Comparison of ENCODE assay signal across 20 cellular contexts in genomic region chr17:5032865-5033264, GRCh38. TPM values are rescaled to one million over a fixed set of nuclear protein-coding genes. Genes with fewer than 3 reads are reported as not detected.
DNase-seq lines count a peak whose midpoint lies in the region; ATAC-seq and TF ChIP-seq lines count a peak whose summit lies in the region.
"Had no signal": no experiment of that assay in that cellular context is flagged by ENCODE, and none has a peak within 500 bp of the region (broad histone marks: within the 10 kb centered on the region; RNA-seq: fewer than 3 reads in every experiment).

No MANE protein-coding gene starts in this region.

- no peak overlapping the region for H3K27ac ChIP-seq in IMR-90 (ENCODE audit: insufficient read depth, low read length)

- H3K56ac ChIP-seq in IMR-90 (ENCODE audit: extremely low read depth, insufficient read depth, low read length): no peak overlapping the region

- POLR2A ChIA-PET in activated CD8-positive, alpha-beta T cell treated with anti-CD3 and anti-CD28 coated beads, Interleukin-2, amount 10 ng/mL, durations not matched to agents 7 days and 5 days (lab: Charles Lee): no interaction called here
- POLR2A ChIA-PET in activated CD8-positive, alpha-beta T cell treated with anti-CD3 and anti-CD28 coated beads for 36 hours (lab: Charles Lee): interaction anchor here (1.1 to 1.7 kb wide), 2 partner anchors 38 to 45 kb away, joined by 3 read pairs; partner anchors contain the start of gene CAMTA2
- POLR2A ChIA-PET in IMR-90 (lab: Charles Lee; ENCODE audit: unreplicated experiment): no interaction called here

- H3K9me1 ChIP-seq in IMR-90 (ENCODE audit: insufficient read depth, low read length): no peaks in the 10 kb centered on the region; the same call in 1 of the 2 replicates

- intact Hi-C loops in activated CD8-positive, alpha-beta T cell treated with anti-CD3 and anti-CD28 coated beads for 36 hours (cut with micrococcal nuclease): no loop called here
- intact Hi-C loops in IMR-90 (cut with micrococcal nuclease): no loop called here

- BruUV-seq in IMR-90 (replicated peaks; lab: Mats Ljungman, UMichigan): no TSS peak

- no peak overlapping the region for H3K14ac ChIP-seq in IMR-90 (replicated peaks; ENCODE audit: low read depth, low read length)

- H3K27ac Mint-ChIP-seq in activated CD8-positive, alpha-beta T cell treated with anti-CD3 and anti-CD28 coated beads, Interleukin-2, amount 10 ng/mL, durations not matched to agents 7 days and 5 days: peak overlapping the region; percentile 30
- H3K27ac Mint-ChIP-seq in activated CD8-positive, alpha-beta T cell treated with anti-CD3 and anti-CD28 coated beads for 36 hours: no peak overlapping the region
- peak overlapping the region; percentile 78 for H3K27ac Mint-ChIP-seq in stimulated activated memory B cell treated with anti-CD40 and anti-IgM and Interleukin-4, amounts not matched to agents 10 μg/mL and 1 μg/mL and 100 μg/mL, for 72 hours

- dilution Hi-C loops in IMR-90 (cut with HindIII; ENCODE audit: low sequenced_read_pairs, unreplicated experiment): no loop called here

- H3K27me3 ChIP-seq in IMR-90 (ENCODE audit: control insufficient read depth, insufficient read depth, low read length): peaks cover 8% of the 10 kb centered on the region

- peaks cover 3% of the 10 kb centered on the region for H3K27me3 Mint-ChIP-seq in activated CD8-positive, alpha-beta T cell treated with anti-CD3 and anti-CD28 coated beads, Interleukin-2, amount 10 ng/mL, durations not matched to agents 7 days and 5 days (ENCODE audit: low read depth)
- no peaks in the 10 kb centered on the region for H3K27me3 Mint-ChIP-seq in activated CD8-positive, alpha-beta T cell treated with anti-CD3 and anti-CD28 coated beads for 36 hours
- peaks cover 16% of the 10 kb centered on the region for H3K27me3 Mint-ChIP-seq in stimulated activated memory B cell treated with anti-CD40 and anti-IgM and Interleukin-4, amounts not matched to agents 10 μg/mL and 1 μg/mL and 100 μg/mL, for 72 hours
- H3K27me3 Mint-ChIP-seq: CD4-positive, alpha-beta T cell had no signal

- H4K8ac ChIP-seq in IMR-90 (ENCODE audit: low read depth in 2 of 2, low read length in 2 of 2): no peak overlapping the region

- no peak overlapping the region for H3K4ac ChIP-seq in IMR-90 (ENCODE audit: low read depth, low read length)

- H3K9me3 ChIP-seq in IMR-90 (ENCODE audit: control insufficient read depth, insufficient read depth, low read length): no peaks in the 10 kb centered on the region
- H3K9me3 ChIP-seq: BLaER1 treated with 17β-estradiol and CSF1 and Interleukin-3, amounts not matched to agents 10 nM and 100 nM; Caco-2; HAP-1 had no signal

- H3K4me3 ChIP-seq in IMR-90 (ENCODE audit: insufficient read depth, low read depth, low read length): no peak overlapping the region

- ATAC-seq in activated CD8-positive, alpha-beta T cell treated with anti-CD3 and anti-CD28 coated beads, Interleukin-2, amount 10 ng/mL, durations not matched to agents 7 days and 5 days: no peak
- ATAC-seq in activated CD8-positive, alpha-beta T cell treated with anti-CD3 and anti-CD28 coated beads for 36 hours: no peak
- ATAC-seq in IMR-90 (ENCODE audit: low read depth) (no peak), HG03139 (IDR thresholded peaks at IDR 0.05; ENCODE audit: unreplicated experiment) (no peak)
- no peak for ATAC-seq in stimulated activated memory B cell treated with anti-CD40 and anti-IgM and Interleukin-4, amounts not matched to agents 10 μg/mL and 1 μg/mL and 100 μg/mL, for 72 hours

- H2AFZ ChIP-seq in IMR-90 (replicated peaks; ENCODE audit: low read length, poor library complexity): peak overlapping the region; percentile 52

- H3K4me2 ChIP-seq in IMR-90 (ENCODE audit: low read depth, low read length): no peak overlapping the region

- H4K91ac ChIP-seq in IMR-90 (ENCODE audit: insufficient read depth, low read depth, low read length): no peak overlapping the region

- no peak overlapping the region for H2AK5ac ChIP-seq in IMR-90 (ENCODE audit: low read depth, low read length)

- no peaks in the 10 kb centered on the region for H3K9me3 Mint-ChIP-seq in activated CD8-positive, alpha-beta T cell treated with anti-CD3 and anti-CD28 coated beads, Interleukin-2, amount 10 ng/mL, durations not matched to agents 7 days and 5 days (ENCODE audit: insufficient read depth)
- no peaks in the 10 kb centered on the region for H3K9me3 Mint-ChIP-seq in activated CD8-positive, alpha-beta T cell treated with anti-CD3 and anti-CD28 coated beads for 36 hours
- no peaks in the 10 kb centered on the region for H3K9me3 Mint-ChIP-seq in stimulated activated memory B cell treated with anti-CD40 and anti-IgM and Interleukin-4, amounts not matched to agents 10 μg/mL and 1 μg/mL and 100 μg/mL, for 72 hours
- H3K9me3 Mint-ChIP-seq: CD4-positive, alpha-beta T cell had no signal

- TF ChIP-seq CTCF in activated CD8-positive, alpha-beta T cell treated with anti-CD3 and anti-CD28 coated beads for 36 hours (IDR thresholded peaks at IDR 0.05): no peak
- no peak for TF ChIP-seq CTCF in GM13976 (IDR thresholded peaks at IDR 0.05; ENCODE audit: borderline replicate concordance, control extremely low read depth, extremely low read depth, insufficient read depth, missing control alignments)
- no peak for TF ChIP-seq CTCF in IMR-90 (conservative IDR thresholded peaks at IDR 0.05; ENCODE audit: low read depth, low read length)

- CTCF ChIA-PET in activated CD8-positive, alpha-beta T cell treated with anti-CD3 and anti-CD28 coated beads, Interleukin-2, amount 10 ng/mL, durations not matched to agents 7 days and 5 days (lab: Charles Lee): interaction anchor here (1.2 to 7.5 kb wide), 3 partner anchors 17 to 65 kb away, joined by 4 to 87 read pairs (median 10); partner anchors contain the start of gene SPAG7
- CTCF ChIA-PET in activated CD8-positive, alpha-beta T cell treated with anti-CD3 and anti-CD28 coated beads for 36 hours (lab: Charles Lee): interaction anchor here (1.1 to 2.7 kb wide), 4 partner anchors 13 to 73 kb away, joined by 3 to 16 read pairs (median 4); no protein-coding TSS in a partner anchor
- CTCF ChIA-PET in IMR-90 (lab: Yijun Ruan, JAX): no interaction called here

- no peak overlapping the region for H2BK120ac ChIP-seq in IMR-90 (ENCODE audit: low read depth, low read length)

- H3K4me3 Mint-ChIP-seq in activated CD8-positive, alpha-beta T cell treated with anti-CD3 and anti-CD28 coated beads, Interleukin-2, amount 10 ng/mL, durations not matched to agents 7 days and 5 days: no peak overlapping the region
- H3K4me3 Mint-ChIP-seq in activated CD8-positive, alpha-beta T cell treated with anti-CD3 and anti-CD28 coated beads for 36 hours: no peak overlapping the region
- no peak overlapping the region for H3K4me3 Mint-ChIP-seq in stimulated activated memory B cell treated with anti-CD40 and anti-IgM and Interleukin-4, amounts not matched to agents 10 μg/mL and 1 μg/mL and 100 μg/mL, for 72 hours
- H3K4me3 Mint-ChIP-seq: CD4-positive, alpha-beta T cell had no signal

- H2BK20ac ChIP-seq in IMR-90 (ENCODE audit: low read depth, low read length): no peak overlapping the region

- DNase-seq in activated CD8-positive, alpha-beta T cell treated with anti-CD3 and anti-CD28 coated beads, Interleukin-2, amount 10 ng/mL, durations not matched to agents 7 days and 5 days: no peak
- DNase-seq in activated CD8-positive, alpha-beta T cell treated with anti-CD3 and anti-CD28 coated beads for 36 hours: no peak
- DNase-seq in GM13976 (ENCODE audit: low spot score): peak; percentile 13
- no peak for DNase-seq in IMR-90
- DNase-seq in CD1c-positive myeloid dendritic cell (ENCODE audit: extremely low spot score): no peak
- DNase-seq in cerebellar nuclear complex (lab: John Stamatoyannopoulos, UW): no peak
- DNase-seq: 8988T; Caco-2; CD4-positive, alpha-beta T cell; GDM1; GOT3; KG1 had no signal

- H3K23ac ChIP-seq in IMR-90 (ENCODE audit: low read depth, low read length): no peak overlapping the region

- in situ Hi-C loops in GM13976 (cut with MboI; ENCODE audit: low sequenced_read_pairs, unreplicated experiment): no loop called here
- in situ Hi-C loops in IMR-90 (cut with MboI; ENCODE audit: low sequenced_read_pairs): no loop called here

- H3K79me1 ChIP-seq in IMR-90 (ENCODE audit: low read depth in 1 of 2, low read length in 2 of 2): no peaks in the 10 kb centered on the region

- no peaks in the 10 kb centered on the region for H4K20me1 ChIP-seq in IMR-90 (ENCODE audit: insufficient read depth, low read length)
- H4K20me1 ChIP-seq: BLaER1 treated with 17β-estradiol and CSF1 and Interleukin-3, amounts not matched to agents 10 nM and 100 nM had no signal

- H4K5ac ChIP-seq in IMR-90 (ENCODE audit: low read depth, low read length): no peak overlapping the region

- H3K36me3 Mint-ChIP-seq in activated CD8-positive, alpha-beta T cell treated with anti-CD3 and anti-CD28 coated beads, Interleukin-2, amount 10 ng/mL, durations not matched to agents 7 days and 5 days (ENCODE audit: low read depth): peaks cover 2% of the 10 kb centered on the region
- H3K36me3 Mint-ChIP-seq in activated CD8-positive, alpha-beta T cell treated with anti-CD3 and anti-CD28 coated beads for 36 hours (ENCODE audit: low read depth): no peaks in the 10 kb centered on the region
- no peaks in the 10 kb centered on the region for H3K36me3 Mint-ChIP-seq in stimulated activated memory B cell treated with anti-CD40 and anti-IgM and Interleukin-4, amounts not matched to agents 10 μg/mL and 1 μg/mL and 100 μg/mL, for 72 hours

- H3K36me3 ChIP-seq in IMR-90 (ENCODE audit: control insufficient read depth, insufficient read depth, low read length): no peaks in the 10 kb centered on the region
- H3K36me3 ChIP-seq: BLaER1 treated with 17β-estradiol and CSF1 and Interleukin-3, amounts not matched to agents 10 nM and 100 nM; HAP-1 had no signal

- H3K4me1 ChIP-seq in IMR-90 (ENCODE audit: control insufficient read depth, insufficient read depth, low read length): no peaks in the 10 kb centered on the region
- H3K4me1 ChIP-seq: Caco-2 had no signal

- H2AK9ac ChIP-seq in IMR-90 (replicated peaks; ENCODE audit: low read depth, low read length, poor library complexity): peak overlapping the region; percentile 71

- H2BK15ac ChIP-seq in IMR-90 (ENCODE audit: low read depth, low read length): no peak overlapping the region

- no peak for TF ChIP-seq RAD21 in IMR-90 (IDR thresholded peaks at IDR 0.05; ENCODE audit: low read length)

- TF ChIP-seq POLR2A in IMR-90 (IDR thresholded peaks at IDR 0.05; ENCODE audit: low read depth, low read length): no peak

- 83% methylated on average over 3 of the region's 6 CpGs; no CpG with 5 or more reads in 1 of the 2 experiments for WGBS in IMR-90 (ENCODE audit: extremely low coverage in 2 of 2, insufficient read length in 1 of 2), 2 experiments

- no peak overlapping the region for H3K18ac ChIP-seq in IMR-90 (ENCODE audit: low read depth, low read length)

- peaks cover 17% of the 10 kb centered on the region for H3K4me1 Mint-ChIP-seq in activated CD8-positive, alpha-beta T cell treated with anti-CD3 and anti-CD28 coated beads, Interleukin-2, amount 10 ng/mL, durations not matched to agents 7 days and 5 days (ENCODE audit: low read depth)
- peaks cover 16% of the 10 kb centered on the region for H3K4me1 Mint-ChIP-seq in activated CD8-positive, alpha-beta T cell treated with anti-CD3 and anti-CD28 coated beads for 36 hours (ENCODE audit: low read depth)
- H3K4me1 Mint-ChIP-seq in stimulated activated memory B cell treated with anti-CD40 and anti-IgM and Interleukin-4, amounts not matched to agents 10 μg/mL and 1 μg/mL and 100 μg/mL, for 72 hours: peaks cover 28% of the 10 kb centered on the region

- H3K9ac ChIP-seq in IMR-90 (ENCODE audit: low read depth, low read length): no peak overlapping the region

- H2BK5ac ChIP-seq in IMR-90 (ENCODE audit: low read depth, low read length, poor library complexity, severe bottlenecking): no peak overlapping the region

RNA-seq across cellular contexts. Expression of gene SLC52A1, which starts 2.4 kb away (rescaled TPM):
- under 1 TPM; 0.40 to 0.94 TPM for total RNA-seq in activated CD8-positive, alpha-beta T cell treated with anti-CD3 and anti-CD28 coated beads, Interleukin-2, amount 10 ng/mL, durations not matched to agents 7 days and 5 days
- under 1 TPM; 0.13 to 0.14 TPM for total RNA-seq in activated CD8-positive, alpha-beta T cell treated with anti-CD3 and anti-CD28 coated beads for 36 hours
- not detected in 2 replicates for total RNA-seq in IMR-90 (2012; rRNA removed)
- polyA plus RNA-seq in IMR-90 (2012; rRNA removed): not detected in 2 replicates
- 0.02 and 0.03 TPM in 2 replicates for polyA plus RNA-seq in IMR-90 (2012; cell fraction: cytosol; rRNA removed)
- polyA plus RNA-seq in IMR-90 (2012; cell fraction: nucleus; rRNA removed; ENCODE audit: low replicate concordance): 0.08 and 0.13 TPM in 2 replicates
- total RNA-seq: A673, Caco-2, Daoy had no signal
- polyA plus RNA-seq: AG04450 had no signal

RNA-seq across cellular contexts. Expression of gene KIF1C, which starts 35.1 kb away (rescaled TPM):
- 10 to 100 TPM; 43.6 to 45.3 TPM for total RNA-seq in activated CD8-positive, alpha-beta T cell treated with anti-CD3 and anti-CD28 coated beads, Interleukin-2, amount 10 ng/mL, durations not matched to agents 7 days and 5 days
- total RNA-seq in activated CD8-positive, alpha-beta T cell treated with anti-CD3 and anti-CD28 coated beads for 36 hours: 10 to 100 TPM; 35.7 to 37.4 TPM
- total RNA-seq in IMR-90 (2012; rRNA removed): 27.4 and 28.6 TPM in 2 replicates
- 28.7 and 31.6 TPM in 2 replicates for polyA plus RNA-seq in IMR-90 (2012; rRNA removed)
- polyA plus RNA-seq in IMR-90 (2012; cell fraction: cytosol; rRNA removed): 25.1 and 36.4 TPM in 2 replicates
- polyA plus RNA-seq in IMR-90 (2012; cell fraction: nucleus; rRNA removed; ENCODE audit: low replicate concordance): 37.1 and 38.6 TPM in 2 replicates

RNA-seq across cellular contexts. Expression of gene INCA1, which starts 35.5 kb away (rescaled TPM):
- under 1 TPM; 0.26 to 0.29 TPM for total RNA-seq in activated CD8-positive, alpha-beta T cell treated with anti-CD3 and anti-CD28 coated beads, Interleukin-2, amount 10 ng/mL, durations not matched to agents 7 days and 5 days
- under 1 TPM in 1 of 2 experiments, not detected in 1; 0.63 TPM for total RNA-seq in activated CD8-positive, alpha-beta T cell treated with anti-CD3 and anti-CD28 coated beads for 36 hours
- under 0.01 and 0.18 TPM in 2 replicates for total RNA-seq in IMR-90 (2012; rRNA removed)
- polyA plus RNA-seq in IMR-90 (2012; rRNA removed): 0.51 and 0.92 TPM in 2 replicates
- 0.28 and 0.42 TPM in 2 replicates for polyA plus RNA-seq in IMR-90 (2012; cell fraction: cytosol; rRNA removed)
- 2.3 and 2.8 TPM in 2 replicates for polyA plus RNA-seq in IMR-90 (2012; cell fraction: nucleus; rRNA removed; ENCODE audit: low replicate concordance)

RNA-seq across cellular contexts. Expression of gene CAMTA2, which starts 45.4 kb away (rescaled TPM):
- 10 to 100 TPM; 51.3 to 55.5 TPM for total RNA-seq in activated CD8-positive, alpha-beta T cell treated with anti-CD3 and anti-CD28 coated beads, Interleukin-2, amount 10 ng/mL, durations not matched to agents 7 days and 5 days
- 10 to 100 TPM; 91.5 to 99.0 TPM for total RNA-seq in activated CD8-positive, alpha-beta T cell treated with anti-CD3 and anti-CD28 coated beads for 36 hours
- total RNA-seq in IMR-90 (2012; rRNA removed): 1.4 TPM in 2 replicates
- 54.7 and 59.7 TPM in 2 replicates for polyA plus RNA-seq in IMR-90 (2012; rRNA removed)
- polyA plus RNA-seq in IMR-90 (2012; cell fraction: cytosol; rRNA removed): 37.1 and 49.2 TPM in 2 replicates
- 375 and 891 TPM in 2 replicates for polyA plus RNA-seq in IMR-90 (2012; cell fraction: nucleus; rRNA removed; ENCODE audit: low replicate concordance)

RNA-seq across cellular contexts. Expression of gene ZFP3, which starts 45.4 kb away (rescaled TPM):
- total RNA-seq in activated CD8-positive, alpha-beta T cell treated with anti-CD3 and anti-CD28 coated beads, Interleukin-2, amount 10 ng/mL, durations not matched to agents 7 days and 5 days: 1 to 10 TPM; 3.3 to 3.5 TPM
- total RNA-seq in activated CD8-positive, alpha-beta T cell treated with anti-CD3 and anti-CD28 coated beads for 36 hours: 1 to 10 TPM; 1.5 to 1.9 TPM
- 0.54 and 0.83 TPM in 2 replicates for total RNA-seq in IMR-90 (2012; rRNA removed)
- polyA plus RNA-seq in IMR-90 (2012; rRNA removed): 0.60 and 0.75 TPM in 2 replicates
- polyA plus RNA-seq in IMR-90 (2012; cell fraction: cytosol; rRNA removed): 0.16 and 0.17 TPM in 2 replicates
- 0.21 and 1.5 TPM in 2 replicates for polyA plus RNA-seq in IMR-90 (2012; cell fraction: nucleus; rRNA removed; ENCODE audit: low replicate concordance)
- total RNA-seq: Daoy, HepG2 had no signal
- polyA plus RNA-seq: HepG2 had no signal
